Comparison of ENCODE assay signal across 16 cellular contexts in genomic region chr7:149743481-149743880, GRCh38. TPM values are rescaled to one million over a fixed set of nuclear protein-coding genes. Genes with fewer than 3 reads are reported as not detected.
DNase-seq lines count a peak whose midpoint lies in the region; ATAC-seq and TF ChIP-seq lines count a peak whose summit lies in the region.
"Had no signal": no experiment of that assay in that cellular context is flagged by ENCODE, and none has a peak within 500 bp of the region (broad histone marks: within the 10 kb centered on the region; RNA-seq: fewer than 3 reads in every experiment).

No MANE protein-coding gene starts in this region.

- H3K4me1 Mint-ChIP-seq in activated naive CD8-positive, alpha-beta T cell treated with anti-CD3 and anti-CD28 coated beads, Interleukin-2, amount 50 U/mL, for 24 hours, result peaks cover 10% of the 10 kb centered on the region

- no peak overlapping the region for H3K27ac ChIP-seq in stomach
- no peak overlapping the region for H3K27ac ChIP-seq in SJCRH30
- H3K27ac ChIP-seq: C4-2B had no signal

- no peaks in the 10 kb centered on the region for H3K36me3 Mint-ChIP-seq in activated naive CD8-positive, alpha-beta T cell treated with anti-CD3 and anti-CD28 coated beads, Interleukin-2, amount 50 U/mL, for 24 hours (ENCODE audit: low read depth)

- peaks cover 11 to 27% (median 25%) of the 10 kb centered on the region in 4 donors for H3K4me1 ChIP-seq in stomach
- no peaks in the 10 kb centered on the region; the same call in 1 of the 2 replicates for H3K4me1 ChIP-seq in SJCRH30

- no peaks in the 10 kb centered on the region for H3K9me3 Mint-ChIP-seq in activated naive CD8-positive, alpha-beta T cell treated with anti-CD3 and anti-CD28 coated beads, Interleukin-2, amount 50 U/mL, for 24 hours
- H3K9me3 Mint-ChIP-seq: CD4-positive, alpha-beta T cell; H9 had no signal

- no peak overlapping the region for H3K4me3 Mint-ChIP-seq in activated naive CD8-positive, alpha-beta T cell treated with anti-CD3 and anti-CD28 coated beads, Interleukin-2, amount 50 U/mL, for 24 hours
- H3K4me3 Mint-ChIP-seq: CD4-positive, alpha-beta T cell; H9 had no signal

- TF ChIP-seq CTCF in AG10803 (conservative IDR thresholded peaks at IDR 0.05; ENCODE audit: low read length) (no peak), fibroblast of the aortic adventitia (IDR thresholded peaks at IDR 0.05; ENCODE audit: insufficient read depth, low read length) (no peak), stomach (IDR thresholded peaks at IDR 0.05) (no peak)

- TF ChIP-seq EP300 in stomach (IDR thresholded peaks at IDR 0.05), result no peak

- ATAC-seq in activated naive CD8-positive, alpha-beta T cell treated with anti-CD3 and anti-CD28 coated beads, Interleukin-2, amount 50 U/mL, for 24 hours, result no peak
- ATAC-seq: HepG2 had no signal

- H3K9me3 ChIP-seq in stomach (no peaks in the 10 kb centered on the region), SJCRH30 (replicated peaks) (no peaks in the 10 kb centered on the region)

- H3K4me3 ChIP-seq in AG10803 (ENCODE audit: low read length), result no peak overlapping the region
- no peak overlapping the region for H3K4me3 ChIP-seq in fibroblast of the aortic adventitia (ENCODE audit: low read depth, low read length)
- H3K4me3 ChIP-seq in stomach, result no peak overlapping the region
- no peak overlapping the region for H3K4me3 ChIP-seq in SJCRH30

- intact Hi-C loops in stomach (cut with DNase I; ENCODE audit: low total_unique reads), result loop anchor here (5.0 kb wide), 1 partner anchor 81 kb away; no protein-coding TSS in a partner anchor

- 11 to 25% (median 16%) methylated on average over 3 of the region's 3 CpGs for WGBS in stomach, 5 donors

- peaks cover 39% of the 10 kb centered on the region for H3K27me3 Mint-ChIP-seq in activated naive CD8-positive, alpha-beta T cell treated with anti-CD3 and anti-CD28 coated beads, Interleukin-2, amount 50 U/mL, for 24 hours

- DNase-seq in AG10803 (ENCODE audit: low read depth) (peak; percentile 12), M059J (ENCODE audit: low read depth) (peak; percentile 22), fibroblast of the aortic adventitia (ENCODE audit: low read depth) (peak; percentile 12), stomach (peak; percentile 52), SJCRH30 (no peak), COLO668 (lab: John Stamatoyannopoulos, UW; ENCODE audit: unreplicated experiment) (no peak)
- DNase-seq in activated naive CD8-positive, alpha-beta T cell treated with anti-CD3 and anti-CD28 coated beads, Interleukin-2, amount 50 U/mL, for 24 hours, result no peak
- DNase-seq: ACHN; AML-193; Calu3; CD4-positive, alpha-beta T cell; DMS79 treated with DMSO at 0.1 percent for 48 hours; GF-D8; H9 had no signal

- no peak for TF ChIP-seq POLR2A in stomach (IDR thresholded peaks at IDR 0.05)

- H3K27me3 ChIP-seq in stomach (no peaks in the 10 kb centered on the region), SJCRH30 (no peaks in the 10 kb centered on the region)

- H3K36me3 ChIP-seq in stomach (no peaks in the 10 kb centered on the region), SJCRH30 (no peaks in the 10 kb centered on the region)

- no peak overlapping the region for H3K27ac Mint-ChIP-seq in activated naive CD8-positive, alpha-beta T cell treated with anti-CD3 and anti-CD28 coated beads, Interleukin-2, amount 50 U/mL, for 24 hours
- H3K27ac Mint-ChIP-seq: CD4-positive, alpha-beta T cell; H9 had no signal

RNA-seq across cellular contexts. Expression of gene ZNF467, which starts 29.9 kb away (rescaled TPM):
- total RNA-seq in M059J (2014; rRNA removed; shearing (Covaris generic)), result 0.96 TPM in 1 of 2 replicates, not detected in the other
- total RNA-seq in fibroblast of the aortic adventitia (ENCODE audit: low replicate concordance) (0.27 and 5.1 TPM in 2 replicates), stomach (10 to 100 TPM in 2 of 5 donors, 1 to 10 TPM in 2, not detected in 1; 3.1 to 14.2 (median 9.9) TPM)
- polyA plus RNA-seq in stomach, result 10 to 100 TPM in 2 of 3 donors, 1 to 10 TPM in 1; 9.4 to 16.4 (median 12.2) TPM
- total RNA-seq in SJCRH30 (2014; rRNA removed; shearing (Covaris generic)), result not detected in 2 replicates
- total RNA-seq: HepG2 had no signal

Comparison
In these comparisons a context has a peak if more than half of its experiments do, and no peak if none do; other contexts are left out.
1. DNase-seq: peak in AG10803 (single experiment), M059J (single experiment), fibroblast of the aortic adventitia (single experiment) and stomach (single experiment); none in SJCRH30 (0 of 2), COLO668 (single experiment) and activated naive CD8-positive, alpha-beta T cell treated with anti-CD3 and anti-CD28 coated beads, Interleukin-2, amount 50 U/mL, for 24 hours (single experiment).